1 cellular context compared by ENCODE assay signal in genomic region chr17:7716299-7716886, GRCh38.
TF ChIP-seq lines count a peak whose summit lies in the region.

No MANE protein-coding gene starts in this region.

TF ChIP-seq in H1, 55 proteins besides CTCF, POLR2A, EP300 and RAD21 (continued from another document):
- TF ChIP-seq CHD7 (IDR thresholded peaks at IDR 0.05; ENCODE audit: insufficient replicate concordance, low read length) (no peak), CHD2 (IDR thresholded peaks at IDR 0.05; ENCODE audit: low read length) (no peak), NRF1 (IDR thresholded peaks at IDR 0.05; ENCODE audit: low read depth, low read length) (no peak), USF2 (IDR thresholded peaks at IDR 0.05; ENCODE audit: low read length) (no peak), SUZ12 (IDR thresholded peaks at IDR 0.05; ENCODE audit: low read length) (peak; percentile 28; the same call in 1 of the 2 replicates), SIRT6 (IDR thresholded peaks at IDR 0.05; ENCODE audit: low read length) (no peak), PHF8 (conservative IDR thresholded peaks at IDR 0.05; ENCODE audit: low read depth, low read length) (no peak), EZH2 (IDR thresholded peaks at IDR 0.05; ENCODE audit: low read depth, low read length, severe bottlenecking) (no peak), RNF2 (IDR thresholded peaks at IDR 0.05; ENCODE audit: borderline replicate concordance, low read depth, low read length, missing control alignments, poor library complexity, severe bottlenecking) (no peak), SP4 (IDR thresholded peaks at IDR 0.05; ENCODE audit: low read length) (0 out of 2 replicates have a peak, but pooled peaks have one; percentile 3), HDAC2 (IDR thresholded peaks at IDR 0.05; ENCODE audit: borderline replicate concordance in 1 of 2, low read depth in 2 of 2, low read length in 2 of 2) (no peak), TEAD4 (IDR thresholded peaks at IDR 0.05; ENCODE audit: low read depth, low read length) (no peak), CREB1 (IDR thresholded peaks at IDR 0.05) (no peak), TAF1 (IDR thresholded peaks at IDR 0.05; ENCODE audit: low read depth, low read length) (no peak)
